8 cellular contexts compared by ENCODE assay signal in the genomic region with DNA sequence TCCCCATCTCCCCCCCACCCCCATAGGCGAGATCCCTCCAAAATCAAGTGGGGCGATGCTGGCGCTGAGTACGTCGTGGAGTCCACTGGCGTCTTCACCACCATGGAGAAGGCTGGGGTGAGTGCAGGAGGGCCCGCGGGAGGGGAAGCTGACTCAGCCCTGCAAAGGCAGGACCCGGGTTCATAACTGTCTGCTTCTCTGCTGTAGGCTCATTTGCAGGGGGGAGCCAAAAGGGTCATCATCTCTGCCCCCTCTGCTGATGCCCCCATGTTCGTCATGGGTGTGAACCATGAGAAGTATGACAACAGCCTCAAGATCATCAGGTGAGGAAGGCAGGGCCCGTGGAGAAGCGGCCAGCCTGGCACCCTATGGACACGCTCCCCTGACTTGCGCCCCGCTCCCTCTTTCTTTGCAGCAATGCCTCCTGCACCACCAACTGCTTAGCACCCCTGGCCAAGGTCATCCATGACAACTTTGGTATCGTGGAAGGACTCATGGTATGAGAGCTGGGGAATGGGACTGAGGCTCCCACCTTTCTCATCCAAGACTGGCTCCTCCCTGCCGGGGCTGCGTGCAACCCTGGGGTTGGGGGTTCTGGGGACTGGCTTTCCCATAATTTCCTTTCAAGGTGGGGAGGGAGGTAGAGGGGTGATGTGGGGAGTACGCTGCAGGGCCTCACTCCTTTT. TPM values are rescaled to one million over a fixed set of nuclear protein-coding genes. Genes with fewer than 3 reads are reported as not detected.
DNase-seq lines count a peak whose midpoint lies in the region; ATAC-seq and TF ChIP-seq lines count a peak whose summit lies in the region.

No MANE protein-coding gene starts in this region.

- H3K4ac ChIP-seq in IMR-90 (ENCODE audit: low read depth, low read length) = no peak overlapping the region

- no peaks in the 10 kb centered on the region for H3K9me3 ChIP-seq in IMR-90 (ENCODE audit: control insufficient read depth, insufficient read depth, low read length)
- H3K9me3 ChIP-seq in mucosa of rectum (ENCODE audit: control insufficient read depth in 2 of 2, low read length in 2 of 2) = no peaks in the 10 kb centered on the region

- in situ Hi-C loops in IMR-90 (cut with MboI; ENCODE audit: low sequenced_read_pairs) (no loop called here), astrocyte of the spinal cord (cut with HindIII; ENCODE audit: low sequenced_read_pairs) (no loop called here), ACHN (cut with HindIII; ENCODE audit: low pct_ligation_motif_present, low pct_unique_long_range_greater_than_20kb, low sequenced_read_pairs) (no loop called here)

- H4K20me1 ChIP-seq in IMR-90 (ENCODE audit: insufficient read depth, low read length) = peaks cover 75% of the 10 kb centered on the region

- H3K23ac ChIP-seq in IMR-90 (ENCODE audit: low read depth, low read length) = peak overlapping the region; percentile 92; the same call in 1 of the 2 replicates

- no peak overlapping the region for H4K5ac ChIP-seq in IMR-90 (ENCODE audit: low read depth, low read length)

- H3K9me1 ChIP-seq in IMR-90 (ENCODE audit: insufficient read depth, low read length) = no peaks in the 10 kb centered on the region

- H2AK9ac ChIP-seq in IMR-90 (replicated peaks; ENCODE audit: low read depth, low read length, poor library complexity) = no peak overlapping the region

- peak overlapping the region; percentile 94 for H3K4me3 ChIP-seq in AG10803 (ENCODE audit: low read length)
- peak overlapping the region; percentile 66; the same call in 1 of the 2 replicates for H3K4me3 ChIP-seq in IMR-90 (ENCODE audit: insufficient read depth, low read depth, low read length)
- H3K4me3 ChIP-seq in astrocyte of the spinal cord (ENCODE audit: low read depth, low read length) = peak overlapping the region; percentile 98
- H3K4me3 ChIP-seq in mucosa of rectum (ENCODE audit: low read length in 2 of 2) = no peak overlapping the region

- no peak overlapping the region for H2BK20ac ChIP-seq in IMR-90 (ENCODE audit: low read depth, low read length)

- H3K56ac ChIP-seq in IMR-90 (ENCODE audit: extremely low read depth, insufficient read depth, low read length) = no peak overlapping the region

- no peak overlapping the region for H2BK120ac ChIP-seq in IMR-90 (ENCODE audit: low read depth, low read length)

- dilution Hi-C loops in IMR-90 (cut with HindIII; ENCODE audit: low sequenced_read_pairs, unreplicated experiment) = no loop called here

- no peak overlapping the region for H4K91ac ChIP-seq in IMR-90 (ENCODE audit: insufficient read depth, low read depth, low read length)

- H3K9ac ChIP-seq in IMR-90 (ENCODE audit: low read depth, low read length) (peak overlapping the region; percentile 92), mucosa of rectum (ENCODE audit: low read depth in 1 of 2, low read length in 2 of 2) (peak overlapping the region in 1 of 2 donors; percentile 54)

- peak overlapping the region; percentile 85 for H2BK5ac ChIP-seq in IMR-90 (ENCODE audit: low read depth, low read length, poor library complexity, severe bottlenecking)

- H3K14ac ChIP-seq in IMR-90 (replicated peaks; ENCODE audit: low read depth, low read length) = peak overlapping the region; percentile 95

- TF ChIP-seq CTCF in AG10803 (conservative IDR thresholded peaks at IDR 0.05; ENCODE audit: low read length) (no peak), IMR-90 (conservative IDR thresholded peaks at IDR 0.05; ENCODE audit: low read depth, low read length) (no peak), astrocyte of the spinal cord (IDR thresholded peaks at IDR 0.05; ENCODE audit: low read depth, low read length) (no peak)

- H3K36me3 ChIP-seq in IMR-90 (ENCODE audit: control insufficient read depth, insufficient read depth, low read length) (peaks cover 51% of the 10 kb centered on the region), mucosa of rectum (ENCODE audit: control insufficient read depth in 2 of 2, insufficient read depth in 2 of 2, low read length in 2 of 2) (peaks cover 31 to 36% of the 10 kb centered on the region in 2 donors)

- CTCF ChIA-PET in IMR-90 (lab: Yijun Ruan, JAX) = interaction anchor here (0.9 to 1.9 kb wide), 5 partner anchors 12 to 21 kb away, joined by 3 to 8 read pairs (median 4); no protein-coding TSS in a partner anchor

- WGBS in IMR-90 (ENCODE audit: extremely low coverage in 2 of 2, insufficient read length in 1 of 2), 2 experiments = 65% methylated on average over 9 of the region's 19 CpGs; no CpG with 5 or more reads in 1 of the 2 experiments

- H3K27me3 ChIP-seq in IMR-90 (ENCODE audit: control insufficient read depth, insufficient read depth, low read length) (no peaks in the 10 kb centered on the region), mucosa of rectum (ENCODE audit: control insufficient read depth in 2 of 2, insufficient read depth in 2 of 2, low read length in 2 of 2) (no peaks in the 10 kb centered on the region)

- no peak for TF ChIP-seq RAD21 in IMR-90 (IDR thresholded peaks at IDR 0.05; ENCODE audit: low read length)

- peak overlapping the region; percentile 89 for H3K4me2 ChIP-seq in IMR-90 (ENCODE audit: low read depth, low read length)

- peak; percentile 28 for TF ChIP-seq POLR2A in IMR-90 (IDR thresholded peaks at IDR 0.05; ENCODE audit: low read depth, low read length)

- POLR2A ChIA-PET in IMR-90 (lab: Charles Lee; ENCODE audit: unreplicated experiment) = interaction anchor here (0.7 kb wide), 2 partner anchors 11 to 209 kb away, joined by 3 to 4 read pairs; no protein-coding TSS in a partner anchor

- H3K18ac ChIP-seq in IMR-90 (ENCODE audit: low read depth, low read length) = no peak overlapping the region

- intact Hi-C loops in IMR-90 (cut with micrococcal nuclease) = no loop called here

- no peak for DNase-seq in AG10803 (ENCODE audit: low read depth)
- DNase-seq in IMR-90 = no peak
- DNase-seq in astrocyte of the spinal cord (ENCODE audit: low read depth, low spot score) = no peak
- DNase-seq in ACHN = no peak
- DNase-seq in hippocampal formation (lab: John Stamatoyannopoulos, UW) = no peak
- no peak for DNase-seq in NCI-H2171 (lab: John Stamatoyannopoulos, UW)
- no peak for DNase-seq in cortex of kidney (lab: John Stamatoyannopoulos, UW)

- BruUV-seq in IMR-90 (replicated peaks; lab: Mats Ljungman, UMichigan) = no TSS peak

- H3K4me1 ChIP-seq in IMR-90 (ENCODE audit: control insufficient read depth, insufficient read depth, low read length) (peaks cover 17% of the 10 kb centered on the region), mucosa of rectum (ENCODE audit: control insufficient read depth in 2 of 2, insufficient read depth in 2 of 2, low read length in 2 of 2) (peaks cover 70 to 71% of the 10 kb centered on the region in 2 donors)

- no peak overlapping the region for H2BK15ac ChIP-seq in IMR-90 (ENCODE audit: low read depth, low read length)

- no peak overlapping the region for H4K8ac ChIP-seq in IMR-90 (ENCODE audit: low read depth in 2 of 2, low read length in 2 of 2)

- no peak overlapping the region for H2AK5ac ChIP-seq in IMR-90 (ENCODE audit: low read depth, low read length)

- no peak overlapping the region for H2AFZ ChIP-seq in IMR-90 (replicated peaks; ENCODE audit: low read length, poor library complexity)

- peak overlapping the region; percentile 93; the same call in 1 of the 2 replicates for H3K27ac ChIP-seq in IMR-90 (ENCODE audit: insufficient read depth, low read length)
- peak overlapping the region; percentile 44 to 71 for H3K27ac ChIP-seq in mucosa of rectum (ENCODE audit: low read depth in 2 of 2, low read length in 2 of 2)

- H3K79me1 ChIP-seq in IMR-90 (ENCODE audit: low read depth in 1 of 2, low read length in 2 of 2) = peaks cover 0 to 67% of the 10 kb centered on the region in 2 experiments; a peak in 3 of 4 replicates

- ATAC-seq in IMR-90 (ENCODE audit: low read depth) = no peak

TF ChIP-seq in IMR-90, 13 proteins besides CTCF, POLR2A, EP300 and RAD21:
- no peak for TF ChIP-seq NFE2L2 (IDR thresholded peaks at IDR 0.05; ENCODE audit: low read depth, low read length)
- TF ChIP-seq BHLHE40 (IDR thresholded peaks at IDR 0.05; ENCODE audit: low read depth, low read length) = no peak
- TF ChIP-seq RCOR1 (IDR thresholded peaks at IDR 0.05; ENCODE audit: insufficient replicate concordance, low read length) = no peak
- no peak for TF ChIP-seq MAZ (IDR thresholded peaks at IDR 0.05; ENCODE audit: borderline replicate concordance, low read depth, low read length)
- TF ChIP-seq CEBPB (IDR thresholded peaks at IDR 0.05; ENCODE audit: low read depth, low read length) = no peak
- TF ChIP-seq, protein P1, sequence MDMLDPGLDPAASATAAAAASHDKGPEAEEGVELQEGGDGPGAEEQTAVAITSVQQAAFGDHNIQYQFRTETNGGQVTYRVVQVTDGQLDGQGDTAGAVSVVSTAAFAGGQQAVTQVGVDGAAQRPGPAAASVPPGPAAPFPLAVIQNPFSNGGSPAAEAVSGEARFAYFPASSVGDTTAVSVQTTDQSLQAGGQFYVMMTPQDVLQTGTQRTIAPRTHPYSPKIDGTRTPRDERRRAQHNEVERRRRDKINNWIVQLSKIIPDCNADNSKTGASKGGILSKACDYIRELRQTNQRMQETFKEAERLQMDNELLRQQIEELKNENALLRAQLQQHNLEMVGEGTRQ (IDR thresholded peaks at IDR 0.05; ENCODE audit: low read depth, low read length) = no peak

RNA-seq across cellular contexts. Expression of a gene that starts 2.7 kb away (rescaled TPM):
- 11,536 and 12,939 TPM in 2 replicates for total RNA-seq in IMR-90 (2012; rRNA removed)
- polyA plus RNA-seq in IMR-90 (2012; rRNA removed) = 21,893 and 22,387 TPM in 2 replicates
- 8,363 and 20,126 TPM in 2 replicates for polyA plus RNA-seq in IMR-90 (2012; cell fraction: cytosol; rRNA removed)
- 5,196 and 8,980 TPM in 2 replicates for polyA plus RNA-seq in IMR-90 (2012; cell fraction: nucleus; rRNA removed; ENCODE audit: low replicate concordance)

RNA-seq across cellular contexts. Expression of a gene that starts 18.8 kb away (rescaled TPM):
- total RNA-seq in IMR-90 (2012; rRNA removed) = 5.6 and 5.8 TPM in 2 replicates
- 35.1 and 37.8 TPM in 2 replicates for polyA plus RNA-seq in IMR-90 (2012; rRNA removed)
- polyA plus RNA-seq in IMR-90 (2012; cell fraction: cytosol; rRNA removed) = 30.6 and 33.4 TPM in 2 replicates
- polyA plus RNA-seq in IMR-90 (2012; cell fraction: nucleus; rRNA removed; ENCODE audit: low replicate concordance) = 194 and 345 TPM in 2 replicates

RNA-seq across cellular contexts. Expression of a gene that starts 31.1 kb away (rescaled TPM):
- 32.5 and 35.8 TPM in 2 replicates for total RNA-seq in IMR-90 (2012; rRNA removed)
- polyA plus RNA-seq in IMR-90 (2012; rRNA removed) = 49.9 and 51.7 TPM in 2 replicates
- polyA plus RNA-seq in IMR-90 (2012; cell fraction: cytosol; rRNA removed) = 11.8 and 18.6 TPM in 2 replicates
- 170 and 206 TPM in 2 replicates for polyA plus RNA-seq in IMR-90 (2012; cell fraction: nucleus; rRNA removed; ENCODE audit: low replicate concordance)

RNA-seq across cellular contexts. Expression of a gene that starts 43.1 kb away (rescaled TPM):
- total RNA-seq in IMR-90 (2012; rRNA removed) = 52.8 and 57.9 TPM in 2 replicates
- polyA plus RNA-seq in IMR-90 (2012; rRNA removed) = 35.6 and 40.9 TPM in 2 replicates
- polyA plus RNA-seq in IMR-90 (2012; cell fraction: cytosol; rRNA removed) = 24.1 and 33.8 TPM in 2 replicates
- 21.1 and 24.2 TPM in 2 replicates for polyA plus RNA-seq in IMR-90 (2012; cell fraction: nucleus; rRNA removed; ENCODE audit: low replicate concordance)

RNA-seq across cellular contexts. Expression of a gene that starts 44.0 kb away (rescaled TPM):
- total RNA-seq in IMR-90 (2012; rRNA removed) = 80.1 and 126 TPM in 2 replicates
- polyA plus RNA-seq in IMR-90 (2012; rRNA removed) = 151 and 160 TPM in 2 replicates
- polyA plus RNA-seq in IMR-90 (2012; cell fraction: cytosol; rRNA removed) = 68.0 and 178 TPM in 2 replicates
- polyA plus RNA-seq in IMR-90 (2012; cell fraction: nucleus; rRNA removed; ENCODE audit: low replicate concordance) = 16.5 and 43.9 TPM in 2 replicates

Comparison
In these comparisons a context has a peak if more than half of its experiments do, and no peak if none do; other contexts are left out.
1. H3K4me3 ChIP-seq: peak in AG10803 (single experiment), IMR-90 (single experiment) and astrocyte of the spinal cord (single experiment); none in mucosa of rectum (0 of 2).